21 cellular contexts compared by ENCODE assay signal in the genomic region with DNA sequence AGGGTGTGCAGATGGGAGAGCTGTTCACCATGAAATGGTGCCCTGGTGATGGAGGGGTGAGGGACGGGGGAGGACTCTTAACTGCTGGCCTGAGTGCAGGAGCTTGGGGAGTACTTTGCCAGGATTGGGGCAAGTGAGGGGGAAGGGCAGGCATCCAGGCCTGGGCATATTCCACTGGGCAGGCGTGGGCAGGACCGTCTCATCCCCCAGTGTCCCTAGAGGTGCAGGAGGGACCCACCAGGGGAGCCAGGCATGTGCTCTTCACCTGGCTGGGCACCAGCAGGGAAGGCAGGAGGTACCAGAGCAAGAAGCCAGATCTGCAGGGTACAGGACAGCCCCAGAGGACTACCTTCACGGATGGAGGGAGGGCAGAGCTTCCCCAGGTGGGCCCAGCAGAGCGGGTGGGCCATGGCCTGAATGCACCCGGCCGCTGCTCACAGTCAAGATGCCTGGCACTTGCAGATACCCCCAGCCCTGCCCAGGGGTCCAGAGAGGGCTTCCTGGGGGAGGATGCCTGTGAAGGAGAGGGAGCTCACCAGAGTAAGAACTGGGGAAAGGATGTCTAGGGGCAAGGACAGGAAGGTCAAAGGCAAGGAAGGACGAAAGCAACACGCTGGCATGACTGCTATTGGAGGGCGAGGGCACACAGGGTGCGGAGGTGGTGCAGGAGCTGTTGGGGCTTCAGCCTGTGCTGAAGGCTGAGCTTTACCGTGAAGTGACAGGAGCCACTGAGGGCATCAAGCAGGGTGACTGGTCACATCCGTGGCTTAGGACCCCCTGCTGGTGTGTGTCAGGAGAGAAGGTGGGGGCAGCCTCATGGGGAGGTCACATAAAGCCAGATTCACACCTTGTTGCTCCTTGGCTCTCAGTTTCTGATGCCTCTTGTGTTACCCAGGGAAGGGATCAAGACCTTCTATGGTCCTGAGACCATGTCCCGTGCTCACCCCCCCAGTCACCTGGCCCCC.
DNase-seq lines count a peak whose midpoint lies in the region; ATAC-seq and TF ChIP-seq lines count a peak whose summit lies in the region.
"Had no signal": no experiment of that assay in that cellular context is flagged by ENCODE, and none has a peak within 500 bp of the region (broad histone marks: within the 10 kb centered on the region; RNA-seq: fewer than 3 reads in every experiment).

No MANE protein-coding gene starts in this region.

- H3K4me1 ChIP-seq in spleen = peaks cover 0 to 14% (median 6%) of the 10 kb centered on the region in 6 donors
- H3K4me1 ChIP-seq: BLaER1 had no signal

- no peak for TF ChIP-seq POLR2A in spleen (IDR thresholded peaks at IDR 0.05)

- H3K4me3 ChIP-seq in H7 (ENCODE audit: insufficient read depth, low read depth, low read length) = no peak overlapping the region
- H3K4me3 ChIP-seq in spleen = no peak overlapping the region
- H3K4me3 ChIP-seq: BLaER1 had no signal

- intact Hi-C loops in spleen (cut with DNase I; ENCODE audit: low total_unique reads) = no loop called here

- no peaks in the 10 kb centered on the region for H3K27me3 ChIP-seq in H7 (ENCODE audit: control insufficient read depth, insufficient read depth, low read length)
- H3K27me3 ChIP-seq in spleen (replicated peaks in 1 of 7) = peaks cover 4 to 59% (median 35%) of the 10 kb centered on the region in 7 donors
- H3K27me3 ChIP-seq: BLaER1 had no signal

- ATAC-seq in left lobe of liver (no peak), HG02623 (IDR thresholded peaks at IDR 0.05; ENCODE audit: unreplicated experiment) (no peak)
- ATAC-seq: CD8-positive, alpha-beta T cell; PC-3 had no signal

- no peak for TF ChIP-seq CTCF in spleen (IDR thresholded peaks at IDR 0.05 in 8 of 11, conservative IDR thresholded peaks at IDR 0.05 in 3 of 11)

- no peak overlapping the region for H3K27ac ChIP-seq in spleen
- H3K27ac ChIP-seq: BLaER1, HL-60, KMS-11 had no signal

- WGBS in spleen, 5 donors = 65 to 79% (median 76%) methylated on average over 13 to 14 of the region's 14 CpGs

- H3K9me3 ChIP-seq in spleen = peaks cover 0 to 8% (median 2%) of the 10 kb centered on the region in 8 donors
- H3K9me3 ChIP-seq: BLaER1 had no signal

- peak; percentile 55 for DNase-seq in activated effector memory CD4-positive, alpha-beta T cell treated with anti-CD3 and anti-CD28 coated beads, Interleukin-2, amount 50 U/mL, for 16 hours
- DNase-seq in activated effector memory CD4-positive, alpha-beta T cell treated with Interleukin-2 at 50 U/mL for 16 hours = no peak
- DNase-seq in H7 = peak; percentile 19
- DNase-seq in left lobe of liver (ENCODE audit: low spot score) = peak; percentile 40
- DNase-seq in spleen = peak; percentile 65
- no peak for DNase-seq in AG08396 (ENCODE audit: low spot score)
- no peak for DNase-seq in activated naive CD4-positive, alpha-beta T cell treated with anti-CD3 and anti-CD28 coated beads, Interleukin-2, amount 50 U/mL, for 16 hours
- DNase-seq: Calu3, DMS53, NCI-H1417 treated with DMSO at 0.1 percent for 48 hours, NCI-H187 treated with DMSO at 0.1 percent for 48 hours, NCI-H226, NCI-H524, PC-3, RPMI8226, SIG-M5 had no signal

- H3K36me3 ChIP-seq in H7 (replicated peaks; ENCODE audit: control insufficient read depth, insufficient read depth, low read length) (no peaks in the 10 kb centered on the region), spleen (no peaks in the 10 kb centered on the region)
- H3K36me3 ChIP-seq: BLaER1 had no signal

Comparison
In these comparisons a context has a peak if more than half of its experiments do, and no peak if none do; other contexts are left out.
1. DNase-seq: peak in activated effector memory CD4-positive, alpha-beta T cell treated with anti-CD3 and anti-CD28 coated beads, Interleukin-2, amount 50 U/mL, for 16 hours (single experiment), H7 (single experiment), left lobe of liver (single experiment) and spleen (single experiment); none in activated effector memory CD4-positive, alpha-beta T cell treated with Interleukin-2 at 50 U/mL for 16 hours (single experiment), AG08396 (single experiment) and activated naive CD4-positive, alpha-beta T cell treated with anti-CD3 and anti-CD28 coated beads, Interleukin-2, amount 50 U/mL, for 16 hours (single experiment).